In genomic region chr7:144516729-144517128, GRCh38 we compare ENCODE assay signal across 22 cellular contexts.
"Had no signal": no experiment of that assay in that cellular context is flagged by ENCODE, and none has a peak within 500 bp of the region (broad histone marks: within the 10 kb centered on the region; RNA-seq: fewer than 3 reads in every experiment).

No MANE protein-coding gene starts in this region.

- H3K27ac Mint-ChIP-seq: memory B cell, mesothelial cell of epicardium, natural killer cell, neural progenitor cell had no signal

- H3K27ac ChIP-seq: gastrocnemius medialis, heart right ventricle, left ventricle myocardium inferior, lower lobe of right lung, neural progenitor cell, ovary, right atrium auricular region, stomach had no signal

- H3K9me3 ChIP-seq: gastrocnemius medialis, heart right ventricle, left ventricle myocardium inferior, lower lobe of right lung, ovary, right atrium auricular region, stomach had no signal

- H3K4me2 ChIP-seq: neural progenitor cell had no signal

- H3K4me3 ChIP-seq: dorsolateral prefrontal cortex, gastrocnemius medialis, heart right ventricle, left ventricle myocardium inferior, lower lobe of right lung, neural progenitor cell, ovary, right atrium auricular region, stomach had no signal

- DNase-seq: cortex of kidney; dorsolateral prefrontal cortex; effector CD8-positive, alpha-beta T cell; gastrocnemius medialis; heart right ventricle; hypothalamus; islet precursor cell; left ventricle myocardium inferior; lower lobe of right lung; natural killer cell; nucleus accumbens; ovary; small intestine; stimulated activated CD4-positive, alpha-beta T cell treated with anti-CD3 and anti-CD28 coated beads, Interleukin-12 subunit alpha, Interleukin-12 subunit beta, amount 100 ng/mL, for 4 hours; stimulated activated naive CD4-positive, alpha-beta T cell; stomach; trophoblast cell had no signal

- H3K27me3 ChIP-seq: dorsolateral prefrontal cortex, gastrocnemius medialis, heart right ventricle, neural progenitor cell, ovary, right atrium auricular region, stomach had no signal

- H3K36me3 ChIP-seq: gastrocnemius medialis, heart right ventricle, left ventricle myocardium inferior, lower lobe of right lung, neural progenitor cell, ovary, right atrium auricular region, stomach had no signal

- H3K36me3 Mint-ChIP-seq: mesothelial cell of epicardium, natural killer cell, neural progenitor cell had no signal

- H3K4me3 Mint-ChIP-seq: memory B cell, mesothelial cell of epicardium, natural killer cell, neural progenitor cell had no signal

- H3K4me1 ChIP-seq: lower lobe of right lung, neural progenitor cell had no signal

- H3K9me3 Mint-ChIP-seq: memory B cell, mesothelial cell of epicardium, natural killer cell, neural progenitor cell had no signal

- ATAC-seq: esophagus mucosa, gastrocnemius medialis, heart right ventricle, lower lobe of right lung, natural killer cell had no signal

- H2AFZ ChIP-seq: neural progenitor cell had no signal

- H3K27me3 Mint-ChIP-seq: memory B cell had no signal
